In genomic region chr3:10505050-10505790, GRCh38 we compare ENCODE assay signal across 10 cellular contexts. TPM values are rescaled to one million over a fixed set of nuclear protein-coding genes. Genes with fewer than 3 reads are reported as not detected.
DNase-seq lines count a peak whose midpoint lies in the region; ATAC-seq lines count a peak whose summit lies in the region.
"Had no signal": no experiment of that assay in that cellular context is flagged by ENCODE, and none has a peak within 500 bp of the region (broad histone marks: within the 10 kb centered on the region; RNA-seq: fewer than 3 reads in every experiment).

TSS of gene ATP2B2 (minus strand) at chr3:10505586. CDS start at chr3:10449543, 56,043 bp downstream.

- peak within 1 kb of the TSS; percentile 44 for H3K27ac ChIP-seq in temporal lobe (ENCODE audit: low read depth, low read length)

- peak; percentile 6 for DNase-seq in activated T-cell treated with anti-CD3 and anti-CD28 coated beads for 48 hours (ENCODE audit: low read depth)
- DNase-seq in activated T-cell treated with anti-CD3 and anti-CD28 coated beads for 4 hours: no peak
- DNase-seq in T-helper 17 cell: no peak
- no peak for DNase-seq in A172 (ENCODE audit: low spot score)
- DNase-seq in stimulated activated CD4-positive, alpha-beta T cell treated with anti-CD3 and anti-CD28 coated beads, Interleukin-4, amount 100 ng/mL, for 24 hours: no peak
- DNase-seq in middle frontal gyrus (ENCODE audit: extremely low spot score, low spot score): no peak

- H3K4me1 Mint-ChIP-seq in T-helper 17 cell: peaks cover 4% of the 10 kb centered on the region

- H3K27ac Mint-ChIP-seq in T-helper 17 cell: no peak within 1 kb of the TSS
- H3K27ac Mint-ChIP-seq: T-helper 1 cell treated with Interleukin-12 subunit alpha and Interleukin-12 subunit beta and Interleukin-4 antibody, amounts not matched to agents 30 μg/mL and 1 μg/mL, for 36 hours had no signal

- H3K4me3 Mint-ChIP-seq in T-helper 17 cell: peak within 1 kb of the TSS; percentile 66
- H3K4me3 Mint-ChIP-seq: T-helper 1 cell treated with Interleukin-12 subunit alpha and Interleukin-12 subunit beta and Interleukin-4 antibody, amounts not matched to agents 30 μg/mL and 1 μg/mL, for 36 hours had no signal

- ATAC-seq in T-helper 17 cell: peak; percentile 37

- H3K9me3 ChIP-seq in T-helper 17 cell (ENCODE audit: control insufficient read depth, low read length, poor library complexity, severe bottlenecking) (no peaks in the 10 kb centered on the region), iPS-18c (ENCODE audit: control insufficient read depth, insufficient read depth, low read length) (no peaks in the 10 kb centered on the region)

- peak within 1 kb of the TSS; percentile 36 for H3K4me3 ChIP-seq in iPS-18c (ENCODE audit: insufficient read depth, low read depth, low read length)

- H3K27me3 Mint-ChIP-seq in T-helper 17 cell: peaks cover 43% of the 10 kb centered on the region

- H3K36me3 Mint-ChIP-seq in T-helper 17 cell (ENCODE audit: low read depth): no peaks in the 10 kb centered on the region

RNA-seq across cellular contexts. Expression of gene ATP2B2, which starts in this region (rescaled TPM):
- total RNA-seq in T-helper 17 cell (not detected), temporal lobe (76.2 TPM)
- 0.12 and 0.50 TPM in 2 replicates for total RNA-seq in A172 (2014; rRNA removed; shearing (Covaris generic))
- total RNA-seq: endothelial cell of umbilical vein had no signal

Comparison
In these comparisons a context has a peak if more than half of its experiments do, and no peak if none do; other contexts are left out.
1. RNA of gene ATP2B2 (total RNA-seq): 76.2 TPM in temporal lobe (single experiment); 0.12 to 0.50 TPM in A172 and not detected in T-helper 17 cell; every median in the first group is over 10 times any median in the second.
2. Peak in ATAC-seq in T-helper 17 cell; RNA of the gene not detected or under 1 TPM.